In genomic region chr17:27379863-27380533, GRCh38 we compare ENCODE assay signal across 8 cellular contexts.
DNase-seq lines count a peak whose midpoint lies in the region; TF ChIP-seq lines count a peak whose summit lies in the region.

No MANE protein-coding gene starts in this region.

- no peaks in the 10 kb centered on the region for H3K27me3 ChIP-seq in H7 (ENCODE audit: control insufficient read depth, insufficient read depth, low read length)
- no peaks in the 10 kb centered on the region for H3K27me3 ChIP-seq in ascending aorta
- peaks cover 3 to 14% (median 5%) of the 10 kb centered on the region in 3 donors for H3K27me3 ChIP-seq in skeletal muscle tissue (ENCODE audit: control insufficient read depth in 3 of 3, insufficient read depth in 3 of 3, low read length in 3 of 3)

- intact Hi-C loops in ascending aorta (cut with DNase I): loop anchor here (1.0 kb wide), 1 partner anchor 16 kb away; no protein-coding TSS in a partner anchor

- H3K36me3 ChIP-seq in H7 (replicated peaks; ENCODE audit: control insufficient read depth, insufficient read depth, low read length): no peaks in the 10 kb centered on the region
- H3K36me3 ChIP-seq in ascending aorta: no peaks in the 10 kb centered on the region
- H3K36me3 ChIP-seq in skeletal muscle tissue (ENCODE audit: control insufficient read depth in 3 of 3, insufficient read depth in 3 of 3, low read length in 3 of 3): no peaks in the 10 kb centered on the region

- H3K9me3 ChIP-seq in ascending aorta: no peaks in the 10 kb centered on the region
- H3K9me3 ChIP-seq in skeletal muscle tissue (ENCODE audit: control insufficient read depth in 3 of 3, low read length in 3 of 3): no peaks in the 10 kb centered on the region

- H3K27ac ChIP-seq in ascending aorta (peak overlapping the region; percentile 42 to 67), skeletal muscle tissue (ENCODE audit: low read depth, low read length) (no peak overlapping the region)

- H3K4me1 ChIP-seq in ascending aorta: peaks cover 6 to 26% of the 10 kb centered on the region in 2 donors
- H3K4me1 ChIP-seq in skeletal muscle tissue (ENCODE audit: control insufficient read depth in 3 of 3, insufficient read depth in 3 of 3, low read length in 3 of 3): peaks cover 15 to 26% (median 19%) of the 10 kb centered on the region in 3 donors

- H3K9ac ChIP-seq in skeletal muscle tissue (ENCODE audit: low read depth in 1 of 3, low read length in 3 of 3): peak overlapping the region in 1 of 3 donors; percentile 50

- no peak overlapping the region for H3K4me3 ChIP-seq in H7 (ENCODE audit: insufficient read depth, low read depth, low read length)
- peak overlapping the region; percentile 45 to 59 for H3K4me3 ChIP-seq in ascending aorta
- peak overlapping the region; percentile 32 to 52 (median 46) for H3K4me3 ChIP-seq in skeletal muscle tissue (ENCODE audit: low read length in 3 of 3)

- no peak for TF ChIP-seq CTCF in ascending aorta (IDR thresholded peaks at IDR 0.05)

- peak; percentile 54 for DNase-seq in H7
- DNase-seq in ascending aorta (ENCODE audit: low spot score in 2 of 2): peak; percentile 14 to 81
- peak in 44 of 51 donors; percentile 6 to 74 (median 46) for DNase-seq in hypothalamus (lab: John Stamatoyannopoulos, UW)
- no peak for DNase-seq in amniotic stem cell (lab: John Stamatoyannopoulos, UW)
- no peak for DNase-seq in NCI-H187 treated with DMSO at 0.1 percent for 48 hours (lab: John Stamatoyannopoulos, UW)
- no peak for DNase-seq in NCI-H2196 (lab: John Stamatoyannopoulos, UW; ENCODE audit: unreplicated experiment)
- no peak for DNase-seq in NCI-H82 treated with DMSO at 0.1 percent for 48 hours (lab: John Stamatoyannopoulos, UW; ENCODE audit: unreplicated experiment)

Comparison
In these comparisons a context has a peak if more than half of its experiments do, and no peak if none do; other contexts are left out.
1. DNase-seq: peak in H7 (single experiment), ascending aorta (2 of 2) and hypothalamus (44 of 51); none in amniotic stem cell (single experiment), NCI-H187 treated with DMSO at 0.1 percent for 48 hours (single experiment), NCI-H2196 (single experiment) and NCI-H82 treated with DMSO at 0.1 percent for 48 hours (single experiment).